10 cellular contexts compared by ENCODE assay signal in the genomic region with DNA sequence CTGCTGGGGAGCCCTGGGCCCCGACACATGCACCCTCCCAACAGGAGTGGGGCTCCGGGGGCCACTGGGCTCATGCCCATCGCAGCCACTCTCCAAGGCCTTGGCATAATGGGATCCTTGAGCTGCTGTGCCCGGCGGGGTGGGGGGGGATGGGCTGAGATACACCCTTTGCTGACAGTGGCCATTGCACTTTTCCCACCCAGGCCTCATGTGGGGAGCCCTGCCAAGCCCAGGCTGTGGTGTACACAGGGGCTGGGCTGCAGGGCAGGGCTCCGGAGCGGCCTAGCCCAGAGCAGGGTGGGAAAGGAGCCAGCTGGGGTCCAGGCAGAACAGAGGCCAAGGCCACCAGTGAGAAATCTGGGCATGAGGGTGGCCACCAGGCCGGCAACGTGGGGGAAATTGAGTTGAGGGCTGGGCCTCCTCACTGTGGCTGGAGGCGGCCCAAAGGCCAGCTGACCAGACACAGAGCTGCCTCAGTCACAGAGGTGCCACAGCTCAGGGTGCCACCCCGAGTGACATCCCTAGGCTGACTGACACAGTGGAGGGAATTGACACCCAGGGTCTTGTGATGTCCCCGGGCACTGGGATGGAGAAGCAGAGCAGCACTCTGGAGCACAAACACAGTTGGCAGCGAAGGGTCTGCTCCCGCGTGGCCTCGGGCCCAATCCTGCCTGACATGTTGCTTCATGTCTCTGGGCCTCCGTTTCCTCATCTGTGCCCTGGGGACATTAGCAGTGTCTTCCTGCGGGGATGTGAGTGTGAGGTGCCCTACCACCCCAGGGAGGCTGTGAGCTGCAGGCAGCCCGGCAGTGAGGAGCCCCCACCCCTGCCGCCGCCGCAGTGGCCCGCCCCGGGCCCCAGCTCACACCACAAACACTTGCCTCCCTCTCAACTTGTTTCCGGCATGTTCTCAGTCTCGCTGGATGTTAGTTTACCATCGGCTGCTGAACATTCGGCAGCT. TPM values are rescaled to one million over a fixed set of nuclear protein-coding genes. Genes with fewer than 3 reads are reported as not detected.
DNase-seq lines count a peak whose midpoint lies in the region; ATAC-seq and TF ChIP-seq lines count a peak whose summit lies in the region.
"Had no signal": no experiment of that assay in that cellular context is flagged by ENCODE, and none has a peak within 500 bp of the region (broad histone marks: within the 10 kb centered on the region; RNA-seq: fewer than 3 reads in every experiment).

No MANE protein-coding gene starts in this region.

- H3K4ac ChIP-seq in mesendoderm (ENCODE audit: low read depth, low read length): no peak overlapping the region

- H3K23ac ChIP-seq in mesendoderm (ENCODE audit: low read length): no peak overlapping the region

- no CpG with 5 or more reads among the region's 28 CpGs for WGBS in mesendoderm (ENCODE audit: extremely low coverage, insufficient coverage, low lambda C conversion rate)

- H2AK5ac ChIP-seq in mesendoderm (ENCODE audit: low read length): no peak overlapping the region

- no peak overlapping the region for H4K5ac ChIP-seq in mesendoderm (ENCODE audit: low read length)

- H3K56ac ChIP-seq in mesendoderm (ENCODE audit: low read length): peak overlapping the region; percentile 7

- CTCF ChIA-PET in RWPE1 (lab: Yijun Ruan, JAX): interaction anchor here (0.6 to 1.6 kb wide), 5 partner anchors 10 to 785 kb away, joined by 3 to 4 read pairs (median 3); no protein-coding TSS in a partner anchor

- no peaks in the 10 kb centered on the region for H3K4me1 ChIP-seq in mesendoderm (ENCODE audit: control insufficient read depth, low read depth, low read length)
- H3K4me1 ChIP-seq: prostate gland had no signal

- DNase-seq in RWPE1 (ENCODE audit: low spot score): no peak
- DNase-seq in activated naive CD4-positive, alpha-beta T cell treated with Interleukin-2 at 50 U/mL for 16 hours: peak; percentile 27
- DNase-seq in mesendoderm: no peak
- DNase-seq in HuH-7.5 (ENCODE audit: low spot score): no peak
- DNase-seq in NCI-H187 treated with DMSO at 0.1 percent for 48 hours (lab: John Stamatoyannopoulos, UW): no peak

- no peak overlapping the region for H2BK120ac ChIP-seq in mesendoderm (ENCODE audit: low read depth, low read length)

- no peak for TF ChIP-seq CTCF in RWPE1 (conservative IDR thresholded peaks at IDR 0.05; ENCODE audit: low read depth)

- ATAC-seq in GM18505 (IDR thresholded peaks at IDR 0.05; ENCODE audit: unreplicated experiment): peak; percentile 10
- ATAC-seq in GM18498 (IDR thresholded peaks at IDR 0.05; ENCODE audit: unreplicated experiment): no peak
- no peak for ATAC-seq in GM19463 (IDR thresholded peaks at IDR 0.05; ENCODE audit: unreplicated experiment)

- peak overlapping the region; percentile 50 for H3K27ac ChIP-seq in RWPE1
- no peak overlapping the region for H3K27ac ChIP-seq in mesendoderm (ENCODE audit: low read depth, low read length)
- H3K27ac ChIP-seq: KMS-11, prostate gland had no signal

- no peak overlapping the region for H3K9ac ChIP-seq in mesendoderm (ENCODE audit: low read length)
- H3K9ac ChIP-seq: KMS-11 had no signal

- H3K79me1 ChIP-seq in mesendoderm (ENCODE audit: low read length): no peaks in the 10 kb centered on the region

- POLR2A ChIA-PET in RWPE1 (lab: Yijun Ruan, JAX; ENCODE audit: low non-redundant PET): no interaction called here

- no peak overlapping the region for H2BK15ac ChIP-seq in mesendoderm (replicated peaks; ENCODE audit: low read depth)

- no peak overlapping the region for H2BK5ac ChIP-seq in mesendoderm (ENCODE audit: low read length)

- H3K18ac ChIP-seq in mesendoderm (ENCODE audit: low read length): no peak overlapping the region

- peak; percentile 7 for TF ChIP-seq POLR2A in GM18505 (IDR thresholded peaks at IDR 0.05; ENCODE audit: borderline replicate concordance, extremely low read depth, insufficient read depth, insufficient read length)

- no peak overlapping the region for H3K4me2 ChIP-seq in mesendoderm (ENCODE audit: low read length)
- H3K4me2 ChIP-seq: KMS-11 had no signal

- no peaks in the 10 kb centered on the region for H3K36me3 ChIP-seq in mesendoderm (ENCODE audit: control insufficient read depth, insufficient read depth, low read length)
- H3K36me3 ChIP-seq: prostate gland had no signal

- H3K4me3 ChIP-seq in mesendoderm (ENCODE audit: low read length): no peak overlapping the region
- H3K4me3 ChIP-seq: prostate gland had no signal

- no peaks in the 10 kb centered on the region for H3K79me2 ChIP-seq in mesendoderm (ENCODE audit: control insufficient read depth, insufficient read depth, low read length)

- H4K8ac ChIP-seq in mesendoderm (ENCODE audit: low read depth, low read length): no peak overlapping the region

- H3K27me3 ChIP-seq in mesendoderm (ENCODE audit: insufficient read depth, low read length, poor library complexity): no peaks in the 10 kb centered on the region

RNA-seq across cellular contexts. Expression of a gene that starts 30.4 kb away (rescaled TPM):
- 17.3 TPM for polyA plus RNA-seq in mesendoderm (2013, experiment 1 of 2)
- 17.0 TPM for polyA plus RNA-seq in mesendoderm (2013, experiment 2 of 2)
